9 cellular contexts compared by ENCODE assay signal in genomic region chr7:27670177-27670576, GRCh38.
"Had no signal": no experiment of that assay in that cellular context is flagged by ENCODE, and none has a peak within 500 bp of the region (broad histone marks: within the 10 kb centered on the region; RNA-seq: fewer than 3 reads in every experiment).

No MANE protein-coding gene starts in this region.

- ATAC-seq: HCT116, HepG2 had no signal

- FAIRE-seq: H54, HepG2 had no signal

- H3K27ac ChIP-seq: HL-60 had no signal

- H3K36me3 ChIP-seq: HAP-1 had no signal

- H3K4me3 ChIP-seq: HAP-1 had no signal

- H3K4me1 ChIP-seq: HAP-1 had no signal

- H3K9me3 ChIP-seq: HAP-1 had no signal

- DNase-seq: GOT3, HFFc6, Kasumi-1, KG1 had no signal
